4 cellular contexts compared by ENCODE assay signal in the genomic region with DNA sequence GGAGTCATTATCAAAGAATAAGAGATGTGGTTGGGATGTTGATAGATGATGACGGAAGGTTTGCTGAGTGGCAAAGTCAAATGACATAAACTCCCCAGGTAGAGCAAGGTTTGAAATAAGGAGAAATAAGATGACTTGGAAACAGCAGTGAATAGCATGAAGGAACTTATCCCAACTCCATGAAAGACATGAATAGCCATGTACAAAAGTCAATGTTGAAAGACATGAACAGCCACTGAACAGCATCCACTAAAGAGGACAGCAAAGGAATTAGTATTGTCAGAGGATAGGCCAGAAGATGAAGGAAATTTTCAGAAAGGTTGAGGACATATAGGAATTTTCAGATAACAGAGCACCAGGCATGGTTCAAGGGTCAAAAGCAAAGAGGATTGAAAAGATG.
"Had no signal": no experiment of that assay in that cellular context is flagged by ENCODE, and none has a peak within 500 bp of the region (broad histone marks: within the 10 kb centered on the region; RNA-seq: fewer than 3 reads in every experiment).

No MANE protein-coding gene starts in this region.

- H3K4me3 ChIP-seq: K562 had no signal

- H3K27ac ChIP-seq: HL-60, KMS-11 had no signal

- ATAC-seq: HepG2, K562 had no signal
